Comparison of ENCODE assay signal across 12 cellular contexts in the genomic region with DNA sequence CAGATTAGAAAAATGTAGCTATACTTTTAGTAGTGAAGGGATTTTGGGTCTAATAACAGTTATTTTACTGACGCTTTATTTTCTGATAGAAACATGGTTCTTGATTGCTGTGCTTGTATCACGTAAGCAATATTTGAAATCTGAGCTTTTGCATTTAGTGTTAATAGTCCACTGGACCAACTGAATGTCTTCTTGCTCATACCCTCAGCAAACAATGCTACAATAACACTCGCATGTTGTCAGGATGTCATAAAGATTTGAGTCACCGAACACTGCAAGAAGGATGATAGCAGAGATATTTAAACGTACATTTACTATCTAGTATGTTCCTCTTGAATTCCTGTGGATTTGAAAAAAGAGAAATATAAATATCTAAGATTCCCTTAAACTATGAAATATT. TPM values are rescaled to one million over a fixed set of nuclear protein-coding genes. Genes with fewer than 3 reads are reported as not detected.
DNase-seq lines count a peak whose midpoint lies in the region; ATAC-seq and TF ChIP-seq lines count a peak whose summit lies in the region.
"Had no signal": no experiment of that assay in that cellular context is flagged by ENCODE, and none has a peak within 500 bp of the region (broad histone marks: within the 10 kb centered on the region; RNA-seq: fewer than 3 reads in every experiment).

No MANE protein-coding gene starts in this region.

- POLR2A ChIA-PET in RWPE1 (lab: Yijun Ruan, JAX; ENCODE audit: low non-redundant PET): no interaction called here

- peaks cover 5% of the 10 kb centered on the region for H3F3A ChIP-seq in neural progenitor cell (ENCODE audit: low read depth)

- no peaks in the 10 kb centered on the region for H3K27me3 ChIP-seq in neural progenitor cell
- H3K27me3 ChIP-seq: adrenal gland, suprapubic skin had no signal

- H3K36me3 Mint-ChIP-seq in endothelial cell (ENCODE audit: low read depth, unreplicated experiment) (peaks cover 4% of the 10 kb centered on the region), neural progenitor cell (peaks cover 55% of the 10 kb centered on the region)

- H3K27ac Mint-ChIP-seq in endothelial cell (ENCODE audit: unreplicated experiment) (peak overlapping the region; percentile 77), neural progenitor cell (no peak overlapping the region)

- intact Hi-C loops in Right ventricle myocardium superior (cut with DNase I): no loop called here

- H3K27me3 Mint-ChIP-seq in endothelial cell (ENCODE audit: unreplicated experiment) (no peaks in the 10 kb centered on the region), neural progenitor cell (ENCODE audit: insufficient read depth, low read depth) (peaks cover 7% of the 10 kb centered on the region)

- H3K4me1 Mint-ChIP-seq in endothelial cell (ENCODE audit: unreplicated experiment) (peaks cover 55% of the 10 kb centered on the region), neural progenitor cell (peaks cover 20% of the 10 kb centered on the region)

- H3K4me3 ChIP-seq in neural progenitor cell: no peak overlapping the region
- H3K4me3 ChIP-seq: adrenal gland, suprapubic skin had no signal

- H3K79me2 ChIP-seq in neural progenitor cell (ENCODE audit: low read depth): peaks cover 100% of the 10 kb centered on the region

- H3K4me2 ChIP-seq in neural progenitor cell: peak overlapping the region; percentile 3

- no peak overlapping the region for H2AFZ ChIP-seq in neural progenitor cell (replicated peaks)

- peaks cover 33% of the 10 kb centered on the region for H3K4me1 ChIP-seq in neural progenitor cell

- peaks cover 100% of the 10 kb centered on the region for H4K20me1 ChIP-seq in neural progenitor cell (ENCODE audit: low read depth)

- no peaks in the 10 kb centered on the region for H3K9me3 Mint-ChIP-seq in endothelial cell (ENCODE audit: unreplicated experiment)
- H3K9me3 Mint-ChIP-seq in neural progenitor cell: peaks cover 52% of the 10 kb centered on the region

- no peak for ATAC-seq in Right ventricle myocardium superior (ENCODE audit: poor library complexity)

- H3K4me3 Mint-ChIP-seq in endothelial cell (ENCODE audit: unreplicated experiment): no peak overlapping the region
- H3K4me3 Mint-ChIP-seq in neural progenitor cell: no peak overlapping the region

- TF ChIP-seq CTCF in RWPE1 (conservative IDR thresholded peaks at IDR 0.05; ENCODE audit: low read depth) (no peak), endothelial cell (IDR thresholded peaks at IDR 0.05; ENCODE audit: unreplicated experiment) (no peak), neural progenitor cell (IDR thresholded peaks at IDR 0.05) (no peak)

- no peak overlapping the region for H3K9ac ChIP-seq in neural progenitor cell

- H3K27ac ChIP-seq in RWPE1 (peak overlapping the region; percentile 72), neural progenitor cell (no peak overlapping the region)
- H3K27ac ChIP-seq: suprapubic skin had no signal

- CTCF ChIA-PET in RWPE1 (lab: Yijun Ruan, JAX): interaction anchor here (0.5 to 1.1 kb wide), 3 partner anchors 48 to 1169 kb away, joined by 3 to 5 read pairs (median 3); no protein-coding TSS in a partner anchor

- H3K9me3 ChIP-seq in neural progenitor cell (ENCODE audit: low read depth): no peaks in the 10 kb centered on the region
- H3K9me3 ChIP-seq: adrenal gland, suprapubic skin had no signal

- no peaks in the 10 kb centered on the region for H3K36me3 ChIP-seq in neural progenitor cell
- H3K36me3 ChIP-seq: adrenal gland, suprapubic skin had no signal

- DNase-seq in EL (peak; percentile 74), RWPE1 (ENCODE audit: low spot score) (no peak), endothelial cell (ENCODE audit: low spot score) (no peak), neural progenitor cell (ENCODE audit: low spot score) (no peak), 8988T (no peak), OCI-M2 (lab: John Stamatoyannopoulos, UW; ENCODE audit: unreplicated experiment) (no peak), AML-193 (lab: John Stamatoyannopoulos, UW) (no peak), Right ventricle myocardium superior (no peak)
- DNase-seq: adrenal gland; NCI-H1048; stimulated activated CD4-positive, alpha-beta T cell treated with anti-CD3 and anti-CD28 coated beads, Interleukin-1b, Interleukin-23, amount 100 ng/mL, for 48 hours had no signal

RNA-seq across cellular contexts. Expression of a gene that starts 7.5 kb away (rescaled TPM):
- total RNA-seq in endothelial cell (ENCODE audit: unreplicated experiment): 87.5 TPM
- 104 and 108 TPM in 2 replicates for total RNA-seq in neural progenitor cell (ENCODE audit: low replicate concordance)
- total RNA-seq in Right ventricle myocardium superior: 62.7 TPM
